1 cellular context compared by ENCODE assay signal in the genomic region with DNA sequence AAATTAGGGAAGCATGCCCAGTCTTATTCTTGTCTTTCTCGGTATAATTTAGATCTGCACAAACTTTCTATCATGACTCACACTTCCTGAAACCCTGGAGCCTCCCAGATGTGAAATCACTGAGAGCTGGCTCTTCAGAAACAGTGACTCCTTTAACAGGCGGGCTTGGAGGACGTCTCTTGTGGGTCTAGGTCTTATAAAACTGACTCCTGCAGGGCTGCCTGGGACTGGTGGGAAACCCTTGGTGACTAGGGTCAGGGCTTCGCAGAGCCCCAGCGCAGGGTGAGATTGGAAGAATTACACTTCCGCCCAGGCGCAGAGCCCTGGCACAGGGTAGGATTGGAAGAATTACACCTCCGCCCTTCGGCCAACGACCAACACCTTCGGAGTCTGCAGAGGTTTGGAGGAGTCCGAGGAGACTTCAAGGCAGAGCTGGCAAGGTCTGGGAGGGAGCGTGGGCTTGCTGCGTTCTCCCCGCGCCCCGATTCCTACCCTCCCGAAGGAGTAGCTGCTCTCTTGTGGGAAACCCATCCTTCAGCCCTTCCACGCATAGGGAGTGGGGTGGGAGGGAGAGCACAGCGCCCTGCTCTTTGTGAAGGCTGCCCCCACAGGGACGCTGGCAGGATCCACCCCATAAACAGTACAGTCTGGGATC.
TF ChIP-seq lines count a peak whose summit lies in the region.

No MANE protein-coding gene starts in this region.

TF ChIP-seq in HCT116, 20 proteins besides CTCF, POLR2A, EP300 and RAD21 (continued from another document):
- TF ChIP-seq, protein P1, sequence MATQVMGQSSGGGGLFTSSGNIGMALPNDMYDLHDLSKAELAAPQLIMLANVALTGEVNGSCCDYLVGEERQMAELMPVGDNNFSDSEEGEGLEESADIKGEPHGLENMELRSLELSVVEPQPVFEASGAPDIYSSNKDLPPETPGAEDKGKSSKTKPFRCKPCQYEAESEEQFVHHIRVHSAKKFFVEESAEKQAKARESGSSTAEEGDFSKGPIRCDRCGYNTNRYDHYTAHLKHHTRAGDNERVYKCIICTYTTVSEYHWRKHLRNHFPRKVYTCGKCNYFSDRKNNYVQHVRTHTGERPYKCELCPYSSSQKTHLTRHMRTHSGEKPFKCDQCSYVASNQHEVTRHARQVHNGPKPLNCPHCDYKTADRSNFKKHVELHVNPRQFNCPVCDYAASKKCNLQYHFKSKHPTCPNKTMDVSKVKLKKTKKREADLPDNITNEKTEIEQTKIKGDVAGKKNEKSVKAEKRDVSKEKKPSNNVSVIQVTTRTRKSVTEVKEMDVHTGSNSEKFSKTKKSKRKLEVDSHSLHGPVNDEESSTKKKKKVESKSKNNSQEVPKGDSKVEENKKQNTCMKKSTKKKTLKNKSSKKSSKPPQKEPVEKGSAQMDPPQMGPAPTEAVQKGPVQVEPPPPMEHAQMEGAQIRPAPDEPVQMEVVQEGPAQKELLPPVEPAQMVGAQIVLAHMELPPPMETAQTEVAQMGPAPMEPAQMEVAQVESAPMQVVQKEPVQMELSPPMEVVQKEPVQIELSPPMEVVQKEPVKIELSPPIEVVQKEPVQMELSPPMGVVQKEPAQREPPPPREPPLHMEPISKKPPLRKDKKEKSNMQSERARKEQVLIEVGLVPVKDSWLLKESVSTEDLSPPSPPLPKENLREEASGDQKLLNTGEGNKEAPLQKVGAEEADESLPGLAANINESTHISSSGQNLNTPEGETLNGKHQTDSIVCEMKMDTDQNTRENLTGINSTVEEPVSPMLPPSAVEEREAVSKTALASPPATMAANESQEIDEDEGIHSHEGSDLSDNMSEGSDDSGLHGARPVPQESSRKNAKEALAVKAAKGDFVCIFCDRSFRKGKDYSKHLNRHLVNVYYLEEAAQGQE (IDR thresholded peaks at IDR 0.05; ENCODE audit: low read depth): no peak
- TF ChIP-seq ELF1 (IDR thresholded peaks at IDR 0.05; ENCODE audit: borderline replicate concordance, low read depth) (no peak; the same call in 1 of the 2 replicates), SIN3A (IDR thresholded peaks at IDR 0.05; ENCODE audit: low read depth) (0 out of 2 replicates have a peak, but pooled peaks have one; percentile 10), YY1 (IDR thresholded peaks at IDR 0.05; ENCODE audit: extremely low read depth, insufficient replicate concordance, low read depth, low read length) (no peak), SP1 (IDR thresholded peaks at IDR 0.05; ENCODE audit: low read depth) (peak; percentile 40; the same call in 1 of the 2 replicates)
